ENCODE assay signal across 1 cellular context in the genomic region with DNA sequence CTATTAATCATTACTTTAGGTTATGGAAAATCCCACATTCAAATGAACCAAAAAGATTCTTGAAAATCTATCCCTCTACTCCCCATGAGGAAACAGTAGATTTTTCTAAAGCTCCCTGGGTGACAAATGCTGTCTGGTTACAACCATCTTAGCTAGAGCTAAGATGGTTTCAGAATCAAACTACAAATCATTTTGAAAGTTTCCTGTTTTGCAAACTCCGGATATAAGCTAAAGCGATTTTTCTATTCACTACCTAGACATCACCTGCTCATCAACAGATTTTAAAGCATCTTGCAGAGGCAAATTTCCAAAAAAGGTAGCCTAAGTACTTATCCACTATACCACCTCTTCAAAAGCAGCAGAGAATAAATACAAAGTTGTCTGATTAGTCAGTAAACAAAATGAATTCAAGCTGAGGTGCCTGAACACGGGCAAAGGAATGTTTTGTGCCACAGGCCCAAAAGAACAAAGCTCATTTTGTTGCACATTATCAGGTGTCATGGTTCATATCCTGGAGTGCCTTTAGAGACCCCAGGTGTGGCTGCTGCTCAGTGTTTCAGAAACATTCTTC.
TF ChIP-seq lines count a peak whose summit lies in the region.

No MANE protein-coding gene starts in this region.

TF ChIP-seq in GM12878, 131 proteins besides CTCF, POLR2A, EP300 and RAD21 (continued from another document and continues in another):
- TF ChIP-seq SRF (IDR thresholded peaks at IDR 0.05; ENCODE audit: low read depth in 2 of 2, low read length in 2 of 2): peak in 1 of 2 experiments; percentile 67; a peak in 2 of 4 replicates
- no peak for TF ChIP-seq NFYA (IDR thresholded peaks at IDR 0.05; ENCODE audit: borderline replicate concordance, low read depth, low read length)
- no peak for TF ChIP-seq SIX5 (IDR thresholded peaks at IDR 0.05; ENCODE audit: low read depth, low read length, severe bottlenecking)
- TF ChIP-seq YY1 (IDR thresholded peaks at IDR 0.05; ENCODE audit: low read depth, low read length): peak; percentile 77; the same call in 1 of the 2 replicates
- no peak for TF ChIP-seq SMC3 (IDR thresholded peaks at IDR 0.05; ENCODE audit: borderline replicate concordance, low read length)
- TF ChIP-seq CREM (IDR thresholded peaks at IDR 0.05; ENCODE audit: low read depth): no peak
- no peak for TF ChIP-seq RB1 (IDR thresholded peaks at IDR 0.05; ENCODE audit: borderline replicate concordance)
- TF ChIP-seq, protein P1, sequence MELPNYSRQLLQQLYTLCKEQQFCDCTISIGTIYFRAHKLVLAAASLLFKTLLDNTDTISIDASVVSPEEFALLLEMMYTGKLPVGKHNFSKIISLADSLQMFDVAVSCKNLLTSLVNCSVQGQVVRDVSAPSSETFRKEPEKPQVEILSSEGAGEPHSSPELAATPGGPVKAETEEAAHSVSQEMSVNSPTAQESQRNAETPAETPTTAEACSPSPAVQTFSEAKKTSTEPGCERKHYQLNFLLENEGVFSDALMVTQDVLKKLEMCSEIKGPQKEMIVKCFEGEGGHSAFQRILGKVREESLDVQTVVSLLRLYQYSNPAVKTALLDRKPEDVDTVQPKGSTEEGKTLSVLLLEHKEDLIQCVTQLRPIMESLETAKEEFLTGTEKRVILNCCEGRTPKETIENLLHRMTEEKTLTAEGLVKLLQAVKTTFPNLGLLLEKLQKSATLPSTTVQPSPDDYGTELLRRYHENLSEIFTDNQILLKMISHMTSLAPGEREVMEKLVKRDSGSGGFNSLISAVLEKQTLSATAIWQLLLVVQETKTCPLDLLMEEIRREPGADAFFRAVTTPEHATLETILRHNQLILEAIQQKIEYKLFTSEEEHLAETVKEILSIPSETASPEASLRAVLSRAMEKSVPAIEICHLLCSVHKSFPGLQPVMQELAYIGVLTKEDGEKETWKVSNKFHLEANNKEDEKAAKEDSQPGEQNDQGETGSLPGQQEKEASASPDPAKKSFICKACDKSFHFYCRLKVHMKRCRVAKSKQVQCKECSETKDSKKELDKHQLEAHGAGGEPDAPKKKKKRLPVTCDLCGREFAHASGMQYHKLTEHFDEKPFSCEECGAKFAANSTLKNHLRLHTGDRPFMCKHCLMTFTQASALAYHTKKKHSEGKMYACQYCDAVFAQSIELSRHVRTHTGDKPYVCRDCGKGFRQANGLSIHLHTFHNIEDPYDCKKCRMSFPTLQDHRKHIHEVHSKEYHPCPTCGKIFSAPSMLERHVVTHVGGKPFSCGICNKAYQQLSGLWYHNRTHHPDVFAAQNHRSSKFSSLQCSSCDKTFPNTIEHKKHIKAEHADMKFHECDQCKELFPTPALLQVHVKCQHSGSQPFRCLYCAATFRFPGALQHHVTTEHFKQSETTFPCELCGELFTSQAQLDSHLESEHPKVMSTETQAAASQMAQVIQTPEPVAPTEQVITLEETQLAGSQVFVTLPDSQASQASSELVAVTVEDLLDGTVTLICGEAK (IDR thresholded peaks at IDR 0.05; ENCODE audit: borderline replicate concordance): no peak
- no peak for TF ChIP-seq KLF5 (IDR thresholded peaks at IDR 0.05; ENCODE audit: partially characterized antibody)
- TF ChIP-seq MLLT1 (IDR thresholded peaks at IDR 0.05): no peak
- TF ChIP-seq, protein P2, sequence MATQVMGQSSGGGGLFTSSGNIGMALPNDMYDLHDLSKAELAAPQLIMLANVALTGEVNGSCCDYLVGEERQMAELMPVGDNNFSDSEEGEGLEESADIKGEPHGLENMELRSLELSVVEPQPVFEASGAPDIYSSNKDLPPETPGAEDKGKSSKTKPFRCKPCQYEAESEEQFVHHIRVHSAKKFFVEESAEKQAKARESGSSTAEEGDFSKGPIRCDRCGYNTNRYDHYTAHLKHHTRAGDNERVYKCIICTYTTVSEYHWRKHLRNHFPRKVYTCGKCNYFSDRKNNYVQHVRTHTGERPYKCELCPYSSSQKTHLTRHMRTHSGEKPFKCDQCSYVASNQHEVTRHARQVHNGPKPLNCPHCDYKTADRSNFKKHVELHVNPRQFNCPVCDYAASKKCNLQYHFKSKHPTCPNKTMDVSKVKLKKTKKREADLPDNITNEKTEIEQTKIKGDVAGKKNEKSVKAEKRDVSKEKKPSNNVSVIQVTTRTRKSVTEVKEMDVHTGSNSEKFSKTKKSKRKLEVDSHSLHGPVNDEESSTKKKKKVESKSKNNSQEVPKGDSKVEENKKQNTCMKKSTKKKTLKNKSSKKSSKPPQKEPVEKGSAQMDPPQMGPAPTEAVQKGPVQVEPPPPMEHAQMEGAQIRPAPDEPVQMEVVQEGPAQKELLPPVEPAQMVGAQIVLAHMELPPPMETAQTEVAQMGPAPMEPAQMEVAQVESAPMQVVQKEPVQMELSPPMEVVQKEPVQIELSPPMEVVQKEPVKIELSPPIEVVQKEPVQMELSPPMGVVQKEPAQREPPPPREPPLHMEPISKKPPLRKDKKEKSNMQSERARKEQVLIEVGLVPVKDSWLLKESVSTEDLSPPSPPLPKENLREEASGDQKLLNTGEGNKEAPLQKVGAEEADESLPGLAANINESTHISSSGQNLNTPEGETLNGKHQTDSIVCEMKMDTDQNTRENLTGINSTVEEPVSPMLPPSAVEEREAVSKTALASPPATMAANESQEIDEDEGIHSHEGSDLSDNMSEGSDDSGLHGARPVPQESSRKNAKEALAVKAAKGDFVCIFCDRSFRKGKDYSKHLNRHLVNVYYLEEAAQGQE (IDR thresholded peaks at IDR 0.05; ENCODE audit: low read depth, low read length): no peak; the same call in 1 of the 2 replicates
- 0 out of 2 replicates have a peak, but pooled peaks have one; percentile 31 for TF ChIP-seq DPF2 (IDR thresholded peaks at IDR 0.05)
- TF ChIP-seq SUZ12 (IDR thresholded peaks at IDR 0.05; ENCODE audit: unreplicated experiment): no peak
- no peak for TF ChIP-seq E2F4 (IDR thresholded peaks at IDR 0.05; ENCODE audit: low read depth, low read length)
- no peak for TF ChIP-seq BRCA1 (IDR thresholded peaks at IDR 0.05; ENCODE audit: low read depth, low read length)
- TF ChIP-seq RCOR1 (conservative IDR thresholded peaks at IDR 0.05; ENCODE audit: low read depth, low read length): no peak
- no peak for TF ChIP-seq RAD51 (IDR thresholded peaks at IDR 0.05)
- no peak for TF ChIP-seq LARP7 (IDR thresholded peaks at IDR 0.05)
- TF ChIP-seq ESRRA (IDR thresholded peaks at IDR 0.05; ENCODE audit: low read length): no peak
- 0 out of 2 replicates have a peak, but pooled peaks have one; percentile 50 for TF ChIP-seq GABPA (IDR thresholded peaks at IDR 0.05; ENCODE audit: low read depth)
- TF ChIP-seq HDAC6 (IDR thresholded peaks at IDR 0.05; ENCODE audit: unreplicated experiment): no peak
- no peak for TF ChIP-seq YBX1 (IDR thresholded peaks at IDR 0.05)
- TF ChIP-seq MTA2 (IDR thresholded peaks at IDR 0.05; ENCODE audit: low read depth): peak; percentile 16; the same call in 1 of the 2 replicates
- no peak for TF ChIP-seq HCFC1 (IDR thresholded peaks at IDR 0.05; ENCODE audit: low read length)
- TF ChIP-seq TCF7 (IDR thresholded peaks at IDR 0.05; ENCODE audit: borderline replicate concordance): no peak
- TF ChIP-seq ZNF592 (IDR thresholded peaks at IDR 0.05): no peak
- no peak for TF ChIP-seq RELA (IDR thresholded peaks at IDR 0.05; ENCODE audit: borderline replicate concordance, partially characterized antibody)
- TF ChIP-seq, protein P3, sequence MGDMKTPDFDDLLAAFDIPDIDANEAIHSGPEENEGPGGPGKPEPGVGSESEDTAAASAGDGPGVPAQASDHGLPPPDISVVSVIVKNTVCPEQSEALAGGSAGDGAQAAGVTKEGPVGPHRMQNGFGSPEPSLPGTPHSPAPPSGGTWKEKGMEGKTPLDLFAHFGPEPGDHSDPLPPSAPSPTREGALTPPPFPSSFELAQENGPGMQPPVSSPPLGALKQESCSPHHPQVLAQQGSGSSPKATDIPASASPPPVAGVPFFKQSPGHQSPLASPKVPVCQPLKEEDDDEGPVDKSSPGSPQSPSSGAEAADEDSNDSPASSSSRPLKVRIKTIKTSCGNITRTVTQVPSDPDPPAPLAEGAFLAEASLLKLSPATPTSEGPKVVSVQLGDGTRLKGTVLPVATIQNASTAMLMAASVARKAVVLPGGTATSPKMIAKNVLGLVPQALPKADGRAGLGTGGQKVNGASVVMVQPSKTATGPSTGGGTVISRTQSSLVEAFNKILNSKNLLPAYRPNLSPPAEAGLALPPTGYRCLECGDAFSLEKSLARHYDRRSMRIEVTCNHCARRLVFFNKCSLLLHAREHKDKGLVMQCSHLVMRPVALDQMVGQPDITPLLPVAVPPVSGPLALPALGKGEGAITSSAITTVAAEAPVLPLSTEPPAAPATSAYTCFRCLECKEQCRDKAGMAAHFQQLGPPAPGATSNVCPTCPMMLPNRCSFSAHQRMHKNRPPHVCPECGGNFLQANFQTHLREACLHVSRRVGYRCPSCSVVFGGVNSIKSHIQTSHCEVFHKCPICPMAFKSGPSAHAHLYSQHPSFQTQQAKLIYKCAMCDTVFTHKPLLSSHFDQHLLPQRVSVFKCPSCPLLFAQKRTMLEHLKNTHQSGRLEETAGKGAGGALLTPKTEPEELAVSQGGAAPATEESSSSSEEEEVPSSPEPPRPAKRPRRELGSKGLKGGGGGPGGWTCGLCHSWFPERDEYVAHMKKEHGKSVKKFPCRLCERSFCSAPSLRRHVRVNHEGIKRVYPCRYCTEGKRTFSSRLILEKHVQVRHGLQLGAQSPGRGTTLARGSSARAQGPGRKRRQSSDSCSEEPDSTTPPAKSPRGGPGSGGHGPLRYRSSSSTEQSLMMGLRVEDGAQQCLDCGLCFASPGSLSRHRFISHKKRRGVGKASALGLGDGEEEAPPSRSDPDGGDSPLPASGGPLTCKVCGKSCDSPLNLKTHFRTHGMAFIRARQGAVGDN (IDR thresholded peaks at IDR 0.05): peak; percentile 72; the same call in 1 of the 2 replicates
- no peak for TF ChIP-seq SMAD1 (IDR thresholded peaks at IDR 0.05; ENCODE audit: low read depth, partially characterized antibody)
- no peak for TF ChIP-seq TAF1 (IDR thresholded peaks at IDR 0.05; ENCODE audit: borderline replicate concordance, low read depth, low read length)
- TF ChIP-seq ZNF217 (IDR thresholded peaks at IDR 0.05): peak; percentile 81
- TF ChIP-seq MYB (IDR thresholded peaks at IDR 0.05; ENCODE audit: borderline replicate concordance, low read depth, low read length): no peak
- peak in 1 of 2 experiments; percentile 43; a peak in 1 of 4 replicates for TF ChIP-seq ETV6 (conservative IDR thresholded peaks at IDR 0.05 in 1 of 2, IDR thresholded peaks at IDR 0.05 in 1 of 2; ENCODE audit: borderline replicate concordance in 1 of 2, low read depth in 1 of 2)
- 0 out of 2 replicates have a peak, but pooled peaks have one; percentile 61 for TF ChIP-seq SMAD5 (IDR thresholded peaks at IDR 0.05; ENCODE audit: low read depth)
- no peak for TF ChIP-seq ZNF24 (IDR thresholded peaks at IDR 0.05)
